In the genomic region with DNA sequence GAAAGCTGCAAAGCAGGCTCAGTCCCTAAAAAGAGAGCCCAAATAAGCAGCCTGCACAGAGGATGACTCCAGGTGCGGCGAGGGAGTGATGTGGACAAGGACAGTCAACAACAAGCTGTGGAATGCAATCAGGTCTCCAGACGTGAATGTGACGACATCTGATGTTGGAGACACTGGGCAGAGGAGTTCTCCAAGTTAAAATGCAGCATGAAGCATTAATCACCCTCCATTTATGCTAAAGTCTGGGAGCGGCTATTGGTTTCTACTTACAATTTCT, we compare ENCODE assay signal across 23 cellular contexts.
A peak's percentile ranks its signal among the peaks of the same experiment; 100 is the strongest.
DNase-seq lines count a peak whose midpoint lies in the region; ATAC-seq, FAIRE-seq and TF ChIP-seq lines count a peak whose summit lies in the region.
"Had no signal": no experiment of that assay in that cellular context is flagged by ENCODE, and none has a peak within 500 bp of the region (broad histone marks: within the 10 kb centered on the region; RNA-seq: fewer than 3 reads in every experiment).

No MANE protein-coding gene starts in this region.

- H3K36me3 ChIP-seq in HUES48 (ENCODE audit: control insufficient read depth, insufficient read depth, low read length) (no peaks in the 10 kb centered on the region), iPS-20b (ENCODE audit: insufficient read depth, low read depth, low read length) (no peaks in the 10 kb centered on the region), skeletal muscle satellite cell (ENCODE audit: insufficient read depth, low read length) (no peaks in the 10 kb centered on the region), HepG2 (replicated peaks in 1 of 2; ENCODE audit: control insufficient read depth in 1 of 2, insufficient read depth in 2 of 2, low read length in 2 of 2) (no peaks in the 10 kb centered on the region)
- H3K36me3 ChIP-seq: ascending aorta, HAP-1 had no signal

- TF ChIP-seq RAD21 in HepG2 (CRISPR knock-in tag; IDR thresholded peaks at IDR 0.05), result no peak

- H3K4me3 Mint-ChIP-seq in brain, result peak overlapping the region; percentile 82 to 89 (median 85)
- H3K4me3 Mint-ChIP-seq: activated CD8-positive, alpha-beta T cell treated with anti-CD3 and anti-CD28 coated beads, Interleukin-2, amount 10 ng/mL, durations not matched to agents 7 days and 5 days; central memory CD8-positive, alpha-beta T cell; naive thymus-derived CD8-positive, alpha-beta T cell; stimulated activated naive B cell treated with anti-CD40 and anti-IgM and Interleukin-4, amounts not matched to agents 10 μg/mL and 1 μg/mL and 100 μg/mL, for 72 hours had no signal

- H3K27me3 ChIP-seq in HUES48 (ENCODE audit: control insufficient read depth, insufficient read depth, low read length) (peaks cover 95% of the 10 kb centered on the region), iPS-20b (ENCODE audit: insufficient read depth, low read length) (peaks cover 78% of the 10 kb centered on the region), skeletal muscle satellite cell (ENCODE audit: control insufficient read depth, insufficient read depth, low read length) (peaks cover 51% of the 10 kb centered on the region), HepG2 (ENCODE audit: control insufficient read depth in 1 of 2, insufficient read depth in 2 of 2, low read length in 2 of 2) (peaks cover 0 to 46% of the 10 kb centered on the region in 2 experiments)
- H3K27me3 ChIP-seq: ascending aorta, testis had no signal

- BruUV-seq in HepG2 (replicated peaks; lab: Mats Ljungman, UMichigan), result no TSS peak

- H3K9me3 ChIP-seq in HUES48 (ENCODE audit: control insufficient read depth, insufficient read depth, low read length) (no peaks in the 10 kb centered on the region), iPS-20b (ENCODE audit: insufficient read depth, low read depth, low read length) (no peaks in the 10 kb centered on the region), skeletal muscle satellite cell (replicated peaks; ENCODE audit: low read length) (no peaks in the 10 kb centered on the region), HepG2 (ENCODE audit: low read length) (no peaks in the 10 kb centered on the region)
- H3K9me3 ChIP-seq: ascending aorta, HAP-1, testis had no signal

- no peak overlapping the region for H3K27ac ChIP-seq in HUES48 (ENCODE audit: low read depth, low read length)
- H3K27ac ChIP-seq in iPS-20b (ENCODE audit: low read length), result no peak overlapping the region
- no peak overlapping the region for H3K27ac ChIP-seq in HepG2 (ENCODE audit: extremely low read length, insufficient read depth, low read length)
- H3K27ac ChIP-seq: ascending aorta, skin epidermis, testis had no signal

- no peak for TF ChIP-seq CTCF in brain (conservative IDR thresholded peaks at IDR 0.05)
- TF ChIP-seq CTCF in HepG2 (CRISPR knock-in tag; IDR thresholded peaks at IDR 0.05), result no peak

- no peak for DNase-seq in EL
- no peak for DNase-seq in mucosa of gallbladder (ENCODE audit: low spot score)
- DNase-seq in HepG2 (ENCODE audit: low spot score), result no peak
- no peak for DNase-seq in dedifferentiated amniotic fluid mesenchymal stem cell (ENCODE audit: extremely low spot score)
- DNase-seq: activated CD8-positive, alpha-beta T cell treated with anti-CD3 and anti-CD28 coated beads, Interleukin-2, amount 10 ng/mL, durations not matched to agents 7 days and 5 days; activated naive CD4-positive, alpha-beta T cell treated with anti-CD3 and anti-CD28 coated beads, Interleukin-2, amount 50 U/mL, for 16 hours; activated T-cell treated with anti-CD3 and anti-CD28 coated beads, Interleukin-2, amount 50 U/mL, for 1 hour; KBM-7; naive thymus-derived CD8-positive, alpha-beta T cell; NCI-H1436 treated with DMSO at 0.1 percent for 48 hours; stimulated activated naive B cell treated with anti-CD40 and anti-IgM and Interleukin-4, amounts not matched to agents 10 μg/mL and 1 μg/mL and 100 μg/mL, for 72 hours; testis had no signal

- POLR2A ChIA-PET in HepG2 (lab: Yijun Ruan, JAX), result no interaction called here

- no peaks in the 10 kb centered on the region for H3K36me3 Mint-ChIP-seq in brain
- H3K36me3 Mint-ChIP-seq: CD14-positive monocyte; stimulated activated naive B cell treated with anti-CD40 and anti-IgM and Interleukin-4, amounts not matched to agents 10 μg/mL and 1 μg/mL and 100 μg/mL, for 72 hours had no signal

- peak overlapping the region in 2 of 5 experiments; percentile 86 to 91 for H3K27ac Mint-ChIP-seq in brain
- H3K27ac Mint-ChIP-seq: activated CD8-positive, alpha-beta T cell treated with anti-CD3 and anti-CD28 coated beads, Interleukin-2, amount 10 ng/mL, durations not matched to agents 7 days and 5 days; CD14-positive monocyte; naive thymus-derived CD8-positive, alpha-beta T cell; stimulated activated naive B cell treated with anti-CD40 and anti-IgM and Interleukin-4, amounts not matched to agents 10 μg/mL and 1 μg/mL and 100 μg/mL, for 72 hours had no signal

- H3K9ac ChIP-seq in HUES48 (ENCODE audit: low read depth, low read length), result no peak overlapping the region
- H3K9ac ChIP-seq in iPS-20b (ENCODE audit: low read depth, low read length), result no peak overlapping the region
- H3K9ac ChIP-seq in skeletal muscle satellite cell (ENCODE audit: low read depth, low read length), result no peak overlapping the region
- H3K9ac ChIP-seq in HepG2 (ENCODE audit: insufficient read depth, low read depth, low read length), result no peak overlapping the region

- CTCF ChIA-PET in HepG2 (lab: Yijun Ruan, JAX; ENCODE audit: low intra/inter-chr PET ratio, low total read pairs), result no interaction called here

- peak overlapping the region; percentile 79 for H3K4me3 ChIP-seq in HUES48 (ENCODE audit: low read depth, low read length)
- H3K4me3 ChIP-seq in iPS-20b (ENCODE audit: low read length), result peak overlapping the region; percentile 87; the same call in 1 of the 2 replicates
- no peak overlapping the region for H3K4me3 ChIP-seq in skeletal muscle satellite cell (ENCODE audit: low read length)
- no peak overlapping the region for H3K4me3 ChIP-seq in HepG2 (replicated peaks in 1 of 3; ENCODE audit: insufficient read depth in 1 of 3, low read depth in 2 of 3, low read length in 3 of 3)

- H3K27me3 Mint-ChIP-seq in brain, result peaks cover 39% of the 10 kb centered on the region

- H3K4me1 Mint-ChIP-seq in brain, result peaks cover 33% of the 10 kb centered on the region
- H3K4me1 Mint-ChIP-seq: CD14-positive monocyte; central memory CD8-positive, alpha-beta T cell had no signal

- intact Hi-C loops in HepG2 (cut with micrococcal nuclease; ENCODE audit: unreplicated experiment), result no loop called here

- TF ChIP-seq POLR2A in HepG2 (IDR thresholded peaks at IDR 0.05; ENCODE audit: insufficient read depth in 1 of 2, low read depth in 2 of 2, low read length in 2 of 2), result no peak

- no peak overlapping the region for H2AFZ ChIP-seq in HepG2 (ENCODE audit: low read length)

- no peak for ATAC-seq in HepG2
- ATAC-seq: activated CD8-positive, alpha-beta T cell treated with anti-CD3 and anti-CD28 coated beads, Interleukin-2, amount 10 ng/mL, durations not matched to agents 7 days and 5 days; naive thymus-derived CD8-positive, alpha-beta T cell had no signal

- peaks cover 20% of the 10 kb centered on the region for H3K4me1 ChIP-seq in HUES48 (ENCODE audit: control insufficient read depth, insufficient read depth, low read length)
- H3K4me1 ChIP-seq in iPS-20b (ENCODE audit: insufficient read depth, low read length), result peaks cover 15% of the 10 kb centered on the region
- peaks cover 6% of the 10 kb centered on the region for H3K4me1 ChIP-seq in skeletal muscle satellite cell (ENCODE audit: control insufficient read depth, insufficient read depth, low read length)
- no peaks in the 10 kb centered on the region for H3K4me1 ChIP-seq in HepG2 (ENCODE audit: insufficient read depth, low read length)
- H3K4me1 ChIP-seq: ascending aorta, HAP-1, testis had no signal

- H3K79me2 ChIP-seq in HepG2 (ENCODE audit: insufficient read depth, low read length), result no peaks in the 10 kb centered on the region

- TF ChIP-seq EP300 in HepG2 (IDR thresholded peaks at IDR 0.05; ENCODE audit: low read depth in 2 of 2, low read length in 2 of 2), result no peak
- no peak for TF ChIP-seq EP300 in HepG2 (CRISPR knock-in tag; IDR thresholded peaks at IDR 0.05; ENCODE audit: borderline replicate concordance)

- H4K20me1 ChIP-seq in HepG2 (ENCODE audit: insufficient read depth, low read length), result no peaks in the 10 kb centered on the region

- H3K4me2 ChIP-seq in skeletal muscle satellite cell (ENCODE audit: low read length), result peak overlapping the region; percentile 94
- H3K4me2 ChIP-seq in HepG2 (ENCODE audit: low read depth, low read length), result no peak overlapping the region

- 30% methylated on average over 5 of the region's 5 CpGs for WGBS in HepG2 (ENCODE audit: low lambda C conversion rate)

- in situ Hi-C loops in HepG2 (cut with HindIII; ENCODE audit: extremely low pct_ligation_motif_present, low pct_unique_long_range_greater_than_20kb), result no loop called here

- FAIRE-seq in HepG2 (lab: Jason Lieb, UNC), result no peak
- FAIRE-seq: D721Med, frontal cortex had no signal

- peaks cover 0 to 2% (median 0%) of the 10 kb centered on the region in 5 experiments for H3K9me3 Mint-ChIP-seq in brain
- H3K9me3 Mint-ChIP-seq: stimulated activated naive B cell treated with anti-CD40 and anti-IgM and Interleukin-4, amounts not matched to agents 10 μg/mL and 1 μg/mL and 100 μg/mL, for 72 hours had no signal

TF ChIP-seq in HepG2, 621 proteins besides CTCF, POLR2A, EP300 and RAD21 (continues in another document):
- TF ChIP-seq SOX5 (CRISPR knock-in tag; IDR thresholded peaks at IDR 0.05; ENCODE audit: borderline replicate concordance) (no peak), ZNF556 (CRISPR knock-in tag; IDR thresholded peaks at IDR 0.05; ENCODE audit: borderline replicate concordance) (no peak), ZSCAN5A (CRISPR knock-in tag; IDR thresholded peaks at IDR 0.05; ENCODE audit: borderline replicate concordance) (no peak), ZSCAN12 (CRISPR knock-in tag; IDR thresholded peaks at IDR 0.05) (no peak), ZNF850 (CRISPR knock-in tag; conservative IDR thresholded peaks at IDR 0.05) (no peak), ZBTB38 (CRISPR knock-in tag; IDR thresholded peaks at IDR 0.05) (no peak)

Comparison
In these comparisons a context has a peak if more than half of its experiments do, and no peak if none do; other contexts are left out.
1. H3K4me3 ChIP-seq: peak in HUES48 (single experiment) and iPS-20b (single experiment); none in skeletal muscle satellite cell (single experiment) and HepG2 (0 of 3).